In genomic region chr14:92108345-92109254, GRCh38 we compare ENCODE assay signal across 9 cellular contexts. TPM values are rescaled to one million over a fixed set of nuclear protein-coding genes. Genes with fewer than 3 reads are reported as not detected.
A peak's percentile ranks its signal among the peaks of the same experiment; 100 is the strongest.
DNase-seq lines count a peak whose midpoint lies in the region; ATAC-seq and TF ChIP-seq lines count a peak whose summit lies in the region.
"Had no signal": no experiment of that assay in that cellular context is flagged by ENCODE, and none has a peak within 500 bp of the region (broad histone marks: within the 10 kb centered on the region; RNA-seq: fewer than 3 reads in every experiment).

No MANE protein-coding gene starts in this region.

- H3K9me3 Mint-ChIP-seq in activated CD8-positive, alpha-beta T cell treated with anti-CD3 and anti-CD28 coated beads, Interleukin-2, amount 10 ng/mL, durations not matched to agents 7 days and 5 days (ENCODE audit: insufficient read depth) = no peaks in the 10 kb centered on the region
- no peaks in the 10 kb centered on the region for H3K9me3 Mint-ChIP-seq in Calu3 (ENCODE audit: low read depth, unreplicated experiment)

- CTCF ChIA-PET in activated CD8-positive, alpha-beta T cell treated with anti-CD3 and anti-CD28 coated beads, Interleukin-2, amount 10 ng/mL, durations not matched to agents 7 days and 5 days (lab: Charles Lee) = interaction anchor here (0.6 to 4.7 kb wide), 5 partner anchors 12 to 1078 kb away, joined by 3 to 213 read pairs (median 11); partner anchors contain the start of genes CPSF2 and NDUFB1
- CTCF ChIA-PET in Calu3 (lab: Charles Lee) = no interaction called here

- H3K4me3 ChIP-seq in BLaER1 treated with 17β-estradiol and CSF1 and Interleukin-3, amounts not matched to agents 10 nM and 100 nM = no peak overlapping the region
- no peak overlapping the region for H3K4me3 ChIP-seq in H7 (ENCODE audit: insufficient read depth, low read depth, low read length)

- TF ChIP-seq CTCF in Calu3 (IDR thresholded peaks at IDR 0.05; ENCODE audit: unreplicated experiment) = no peak

- no peaks in the 10 kb centered on the region for H3K27me3 ChIP-seq in BLaER1 treated with 17β-estradiol and CSF1 and Interleukin-3, amounts not matched to agents 10 nM and 100 nM
- H3K27me3 ChIP-seq in H7 (ENCODE audit: control insufficient read depth, insufficient read depth, low read length) = no peaks in the 10 kb centered on the region

- no peak overlapping the region for H3K9ac ChIP-seq in BLaER1 treated with 17β-estradiol and CSF1 and Interleukin-3, amounts not matched to agents 10 nM and 100 nM

- 0 out of 22 replicates have a peak, but pooled peaks cover 0 to under 1% (median 0%) of the 10 kb centered on the region in 11 experiments for H3K36me3 ChIP-seq in BLaER1 treated with 17β-estradiol and CSF1 and Interleukin-3, amounts not matched to agents 10 nM and 100 nM
- H3K36me3 ChIP-seq in H7 (replicated peaks; ENCODE audit: control insufficient read depth, insufficient read depth, low read length) = no peaks in the 10 kb centered on the region

- H3K4me1 ChIP-seq in BLaER1 treated with 17β-estradiol and CSF1 and Interleukin-3, amounts not matched to agents 10 nM and 100 nM = peaks cover 17 to 38% (median 23%) of the 10 kb centered on the region in 10 experiments

- no peak overlapping the region for H3K27ac ChIP-seq in BLaER1 treated with 17β-estradiol and CSF1 and Interleukin-3, amounts not matched to agents 10 nM and 100 nM

- peak overlapping the region; percentile 40 for H3K27ac Mint-ChIP-seq in activated CD8-positive, alpha-beta T cell treated with anti-CD3 and anti-CD28 coated beads, Interleukin-2, amount 10 ng/mL, durations not matched to agents 7 days and 5 days
- H3K27ac Mint-ChIP-seq in Calu3 (ENCODE audit: unreplicated experiment) = no peak overlapping the region

- H3K9me3 ChIP-seq in BLaER1 treated with 17β-estradiol and CSF1 and Interleukin-3, amounts not matched to agents 10 nM and 100 nM (replicated peaks in 1 of 11) = no peaks in the 10 kb centered on the region

- intact Hi-C loops in Calu3 (cut with micrococcal nuclease; ENCODE audit: unreplicated experiment) = no loop called here

- peak overlapping the region in 6 of 11 experiments; percentile 11 to 35 (median 14); a peak in 6 of 22 replicates for H3K4me2 ChIP-seq in BLaER1 treated with 17β-estradiol and CSF1 and Interleukin-3, amounts not matched to agents 10 nM and 100 nM

- no peaks in the 10 kb centered on the region for H3K36me3 Mint-ChIP-seq in activated CD8-positive, alpha-beta T cell treated with anti-CD3 and anti-CD28 coated beads, Interleukin-2, amount 10 ng/mL, durations not matched to agents 7 days and 5 days (ENCODE audit: low read depth)
- peaks cover 18% of the 10 kb centered on the region for H3K36me3 Mint-ChIP-seq in Calu3 (ENCODE audit: insufficient read depth, unreplicated experiment)

- no TSS peak for BruUV-seq in Calu3 (replicated peaks; lab: Mats Ljungman, UMichigan)

- no peak for ATAC-seq in activated CD8-positive, alpha-beta T cell treated with anti-CD3 and anti-CD28 coated beads, Interleukin-2, amount 10 ng/mL, durations not matched to agents 7 days and 5 days
- no peak for ATAC-seq in GM18858 (IDR thresholded peaks at IDR 0.05; ENCODE audit: unreplicated experiment)
- ATAC-seq: left colon had no signal

- DNase-seq in H7 = peak; percentile 67
- peak; percentile 33 for DNase-seq in activated CD8-positive, alpha-beta T cell treated with anti-CD3 and anti-CD28 coated beads, Interleukin-2, amount 10 ng/mL, durations not matched to agents 7 days and 5 days
- DNase-seq in left kidney (ENCODE audit: low read depth, low spot score) = peak; percentile 66
- no peak for DNase-seq in NCI-H2196 (lab: John Stamatoyannopoulos, UW; ENCODE audit: unreplicated experiment)
- DNase-seq in RPMI8226 = no peak
- DNase-seq in Calu3 = no peak
- DNase-seq: left colon had no signal

- H3K27me3 Mint-ChIP-seq in activated CD8-positive, alpha-beta T cell treated with anti-CD3 and anti-CD28 coated beads, Interleukin-2, amount 10 ng/mL, durations not matched to agents 7 days and 5 days (ENCODE audit: low read depth) = no peaks in the 10 kb centered on the region
- H3K27me3 Mint-ChIP-seq in Calu3 (ENCODE audit: unreplicated experiment) = no peaks in the 10 kb centered on the region

- H4K20me1 ChIP-seq in BLaER1 treated with 17β-estradiol and CSF1 and Interleukin-3, amounts not matched to agents 10 nM and 100 nM = peaks cover 0 to 23% (median 9%) of the 10 kb centered on the region in 11 experiments; a peak in 9 of 22 replicates

- POLR2A ChIA-PET in activated CD8-positive, alpha-beta T cell treated with anti-CD3 and anti-CD28 coated beads, Interleukin-2, amount 10 ng/mL, durations not matched to agents 7 days and 5 days (lab: Charles Lee) = interaction anchor here (0.7 to 2.5 kb wide), 3 partner anchors 13 to 68 kb away, joined by 3 to 25 read pairs (median 17); partner anchors contain the start of genes CPSF2, NDUFB1 and TRIP11

- H3K4me3 Mint-ChIP-seq in activated CD8-positive, alpha-beta T cell treated with anti-CD3 and anti-CD28 coated beads, Interleukin-2, amount 10 ng/mL, durations not matched to agents 7 days and 5 days = peak overlapping the region; percentile 2
- no peak overlapping the region for H3K4me3 Mint-ChIP-seq in Calu3 (ENCODE audit: low read depth, unreplicated experiment)

- H3K4me1 Mint-ChIP-seq in activated CD8-positive, alpha-beta T cell treated with anti-CD3 and anti-CD28 coated beads, Interleukin-2, amount 10 ng/mL, durations not matched to agents 7 days and 5 days (ENCODE audit: low read depth) = peaks cover 30% of the 10 kb centered on the region
- H3K4me1 Mint-ChIP-seq in Calu3 (ENCODE audit: low read depth, unreplicated experiment) = no peaks in the 10 kb centered on the region

RNA-seq across cellular contexts. Expression of gene ATXN3, which starts 2.2 kb away (rescaled TPM):
- total RNA-seq in H7 (2014; rRNA removed; shearing (Covaris generic)) = 18.9 and 31.5 TPM in 2 replicates
- 10 to 100 TPM; 25.8 to 26.0 TPM for total RNA-seq in activated CD8-positive, alpha-beta T cell treated with anti-CD3 and anti-CD28 coated beads, Interleukin-2, amount 10 ng/mL, durations not matched to agents 7 days and 5 days
- 20.5 and 21.8 TPM in 2 replicates for total RNA-seq in Calu3 (2022)

RNA-seq across cellular contexts. Expression of gene NDUFB1, which starts 12.9 kb away (rescaled TPM):
- 207 and 236 TPM in 2 replicates for total RNA-seq in H7 (2014; rRNA removed; shearing (Covaris generic))
- 100 to 1,000 TPM; 127 to 130 TPM for total RNA-seq in activated CD8-positive, alpha-beta T cell treated with anti-CD3 and anti-CD28 coated beads, Interleukin-2, amount 10 ng/mL, durations not matched to agents 7 days and 5 days
- 101 and 122 TPM in 2 replicates for total RNA-seq in Calu3 (2022)

RNA-seq across cellular contexts. Expression of gene CPSF2, which starts 13.2 kb away (rescaled TPM):
- total RNA-seq in H7 (2014; rRNA removed; shearing (Covaris generic)) = 54.8 and 66.3 TPM in 2 replicates
- total RNA-seq in activated CD8-positive, alpha-beta T cell treated with anti-CD3 and anti-CD28 coated beads, Interleukin-2, amount 10 ng/mL, durations not matched to agents 7 days and 5 days = 10 to 100 TPM; 63.7 to 85.4 TPM
- total RNA-seq in Calu3 (2022) = 70.3 and 76.7 TPM in 2 replicates

Comparison
In these comparisons a context has a peak if more than half of its experiments do, and no peak if none do; other contexts are left out.
1. DNase-seq: peak in H7 (single experiment), activated CD8-positive, alpha-beta T cell treated with anti-CD3 and anti-CD28 coated beads, Interleukin-2, amount 10 ng/mL, durations not matched to agents 7 days and 5 days (single experiment) and left kidney (single experiment); none in NCI-H2196 (single experiment), RPMI8226 (single experiment) and Calu3 (single experiment).